In genomic region chr1:65357291-65357960, GRCh38 we compare ENCODE assay signal across 17 cellular contexts.
DNase-seq lines count a peak whose midpoint lies in the region.
"Had no signal": no experiment of that assay in that cellular context is flagged by ENCODE, and none has a peak within 500 bp of the region (broad histone marks: within the 10 kb centered on the region; RNA-seq: fewer than 3 reads in every experiment).

No MANE protein-coding gene starts in this region.

- DNase-seq in AG20443 (ENCODE audit: low spot score) (peak; percentile 31), NCI-H446 treated with DMSO at 0.1 percent for 48 hours (lab: John Stamatoyannopoulos, UW) (peak; percentile 10), fibroblast of gingiva (ENCODE audit: low read depth) (peak; percentile 65), NOMO-1 treated with DMSO at 0.1 percent for 48 hours (lab: John Stamatoyannopoulos, UW; ENCODE audit: unreplicated experiment) (no peak), retina (no peak), SW 1271 (lab: John Stamatoyannopoulos, UW) (no peak)
- no peak for DNase-seq in activated naive CD4-positive, alpha-beta T cell treated with Interleukin-2 at 50 U/mL for 16 hours
- DNase-seq: 8988T; ACHN; Caco-2; CD4-positive, CD25-positive, alpha-beta regulatory T cell; CD8-positive, alpha-beta T cell; DMS 273 treated with DMSO at 0.1 percent for 48 hours; DMS79; EL; GDM1; H9 had no signal

Comparison
In these comparisons a context has a peak if more than half of its experiments do, and no peak if none do; other contexts are left out.
1. DNase-seq: peak in AG20443 (single experiment), NCI-H446 treated with DMSO at 0.1 percent for 48 hours (single experiment) and fibroblast of gingiva (single experiment); none in NOMO-1 treated with DMSO at 0.1 percent for 48 hours (single experiment), retina (single experiment), activated naive CD4-positive, alpha-beta T cell treated with Interleukin-2 at 50 U/mL for 16 hours (single experiment) and SW 1271 (0 of 2).